ENCODE assay signal across 8 cellular contexts in genomic region chr3:196942226-196942914, GRCh38. TPM values are rescaled to one million over a fixed set of nuclear protein-coding genes. Genes with fewer than 3 reads are reported as not detected.
DNase-seq lines count a peak whose midpoint lies in the region; ATAC-seq and TF ChIP-seq lines count a peak whose summit lies in the region.

NCBP2 (minus strand) TSS chr3:196942528; CDS start chr3:196942503, 25 bp downstream.

- H3K27me3 ChIP-seq in OCI-LY3 (ENCODE audit: low read depth, low read length) = no peaks in the 10 kb centered on the region
- H3K27me3 ChIP-seq in mononuclear cell (ENCODE audit: insufficient read depth, low read length) = no peaks in the 10 kb centered on the region

- H3K4me2 ChIP-seq in OCI-LY3 (ENCODE audit: low read length) = peak within 1 kb of the TSS; percentile 97

- H3K4me1 ChIP-seq in OCI-LY3 (ENCODE audit: low read length) = peaks cover 23% of the 10 kb centered on the region
- H3K4me1 ChIP-seq in mononuclear cell (ENCODE audit: insufficient read depth, low read length) = peaks cover 35% of the 10 kb centered on the region

- peaks cover 24% of the 10 kb centered on the region for H3K36me3 ChIP-seq in OCI-LY3 (replicated peaks; ENCODE audit: low read depth, low read length)

- H3K4me3 ChIP-seq in OCI-LY3 (ENCODE audit: low read length) (peak within 1 kb of the TSS; percentile 93), mononuclear cell (ENCODE audit: low read length) (peak within 1 kb of the TSS; percentile 98)

- DNase-seq in DMS114 treated with DMSO at 0.1 percent for 48 hours (lab: John Stamatoyannopoulos, UW; ENCODE audit: unreplicated experiment) (peak; percentile 89), HuH-7.5 (ENCODE audit: low spot score) (peak; percentile 89), activated T-cell treated with anti-CD3 and anti-CD28 coated beads for 1 hour (ENCODE audit: low read depth) (peak; percentile 99), epidermal melanocyte (ENCODE audit: insufficient read length, low spot score) (peak; percentile 88)
- peak; percentile 99 to 100 for DNase-seq in stimulated activated CD8-positive, alpha-beta memory T cell treated with anti-CD3 and anti-CD28 coated beads, Interleukin-4, amount 100 ng/mL, for 1 hour (ENCODE audit: low read depth in 2 of 2, low spot score in 1 of 2)

- no peaks in the 10 kb centered on the region for H3K9me3 ChIP-seq in OCI-LY3 (ENCODE audit: insufficient read depth, low read length)
- H3K9me3 ChIP-seq in mononuclear cell (ENCODE audit: low read depth, low read length) = no peaks in the 10 kb centered on the region

- ATAC-seq in GM21526 (IDR thresholded peaks at IDR 0.05; ENCODE audit: low FRiP score, unreplicated experiment) = peak; percentile 88

- peak within 1 kb of the TSS; percentile 84; the same call in 1 of the 2 replicates for H2AFZ ChIP-seq in OCI-LY3 (ENCODE audit: low read depth, low read length)

- H4K20me1 ChIP-seq in OCI-LY3 (ENCODE audit: insufficient read depth, low read length) = 0 out of 2 replicates have a peak, but pooled peaks cover 4% of the 10 kb centered on the region

- H3K79me2 ChIP-seq in OCI-LY3 (ENCODE audit: low read length) = peaks cover 69% of the 10 kb centered on the region

- TF ChIP-seq CTCF in OCI-LY3 (IDR thresholded peaks at IDR 0.05; ENCODE audit: low read depth, low read length) = peak; percentile 45

- H3K27ac ChIP-seq in OCI-LY3 (ENCODE audit: low read length) = peak within 1 kb of the TSS; percentile 81

- H3K9ac ChIP-seq in OCI-LY3 (ENCODE audit: low read length) = peak within 1 kb of the TSS; percentile 94

RNA-seq across cellular contexts. Expression of gene NCBP2, which starts in this region (rescaled TPM):
- total RNA-seq in mononuclear cell = 23.1 TPM

Comparison
In these comparisons a context has a peak if more than half of its experiments do, and no peak if none do; other contexts are left out.
1. Peak in every context shown above with its lines: DNase-seq, ATAC-seq, H3K4me3 ChIP-seq and H3K27ac ChIP-seq.